ENCODE assay signal across 10 cellular contexts in genomic region chr4:56619160-56619559, GRCh38.
DNase-seq lines count a peak whose midpoint lies in the region; ATAC-seq and TF ChIP-seq lines count a peak whose summit lies in the region.
"Had no signal": no experiment of that assay in that cellular context is flagged by ENCODE, and none has a peak within 500 bp of the region (broad histone marks: within the 10 kb centered on the region; RNA-seq: fewer than 3 reads in every experiment).

No MANE protein-coding gene starts in this region.

- H3K4me3 ChIP-seq in coronary artery, result no peak overlapping the region
- H3K4me3 ChIP-seq: A549, sigmoid colon had no signal

- peak; percentile 10 for DNase-seq in NCI-H2029 treated with DMSO at 0.1 percent for 48 hours (lab: John Stamatoyannopoulos, UW)
- no peak for DNase-seq in NCI-H2029 (lab: John Stamatoyannopoulos, UW)
- peak; percentile 52 for DNase-seq in left kidney (ENCODE audit: low read depth, low spot score)
- no peak for DNase-seq in coronary artery (ENCODE audit: low spot score)
- DNase-seq in COLO829 (ENCODE audit: low spot score), result no peak
- no peak for DNase-seq in AG08395 (ENCODE audit: low spot score)
- DNase-seq: sigmoid colon had no signal

- ATAC-seq in HG02870 (IDR thresholded peaks at IDR 0.05; ENCODE audit: unreplicated experiment), result peak; percentile 74
- peak; percentile 91 for ATAC-seq in SK-N-SH treated with all-trans-retinoic acid at 6 μM for 48 hours
- ATAC-seq: A549 had no signal

- H3K27ac ChIP-seq in coronary artery, result no peak overlapping the region
- H3K27ac ChIP-seq: A549 had no signal

- TF ChIP-seq CTCF in coronary artery (IDR thresholded peaks at IDR 0.05), result no peak

TF ChIP-seq in SK-N-SH treated with all-trans-retinoic acid at 6 μM for 48 hours, 23 proteins besides CTCF, POLR2A, EP300 and RAD21:
- no peak for TF ChIP-seq CSDC2 (CRISPR knock-in tag; IDR thresholded peaks at IDR 0.05)
- TF ChIP-seq TSHZ2 (CRISPR knock-in tag; IDR thresholded peaks at IDR 0.05), result no peak
- TF ChIP-seq CSRNP3 (CRISPR knock-in tag; IDR thresholded peaks at IDR 0.05), result no peak

Comparison
In these comparisons a context has a peak if more than half of its experiments do, and no peak if none do; other contexts are left out.
1. DNase-seq: peak in NCI-H2029 treated with DMSO at 0.1 percent for 48 hours (single experiment) and left kidney (single experiment); none in NCI-H2029 (single experiment), coronary artery (single experiment), COLO829 (single experiment) and AG08395 (single experiment).